10 cellular contexts compared by ENCODE assay signal in genomic region chr5:27241564-27242257, GRCh38.
DNase-seq lines count a peak whose midpoint lies in the region; ATAC-seq and TF ChIP-seq lines count a peak whose summit lies in the region.
"Had no signal": no experiment of that assay in that cellular context is flagged by ENCODE, and none has a peak within 500 bp of the region (broad histone marks: within the 10 kb centered on the region; RNA-seq: fewer than 3 reads in every experiment).

No MANE protein-coding gene starts in this region.

- no peaks in the 10 kb centered on the region; the same call in 1 of the 2 replicates for H3K9me2 ChIP-seq in PC-3 (replicated peaks; ENCODE audit: low read length)

- peak overlapping the region; percentile 67 for H3K27ac ChIP-seq in PC-3 (ENCODE audit: low read length)
- H3K27ac ChIP-seq in CD4-positive, alpha-beta T cell (ENCODE audit: low read depth, low read length), result no peak overlapping the region

- CTCF ChIA-PET in PC-3 (lab: Charles Lee), result no interaction called here
- CTCF ChIA-PET in CD4-positive, alpha-beta T cell (lab: Charles Lee), result no interaction called here

- H3K4me3 Mint-ChIP-seq in osteocyte (ENCODE audit: unreplicated experiment), result no peak overlapping the region
- H3K4me3 Mint-ChIP-seq in CD4-positive, alpha-beta T cell, result no peak overlapping the region

- in situ Hi-C loops in HAP-1 (cut with MboI; ENCODE audit: low sequenced_read_pairs), result no loop called here

- intact Hi-C loops in PC-3 (cut with micrococcal nuclease), result no loop called here
- intact Hi-C loops in CD4-positive, alpha-beta T cell (cut with DNase I, micrococcal nuclease), result no loop called here

- no peak overlapping the region for H2AFZ ChIP-seq in PC-3 (ENCODE audit: low read length)

- H3K36me3 ChIP-seq in HAP-1 (replicated peaks), result no peaks in the 10 kb centered on the region
- no peaks in the 10 kb centered on the region for H3K36me3 ChIP-seq in PC-3 (ENCODE audit: low read depth, low read length)

- H3K4me1 ChIP-seq in HAP-1 (peaks cover 14% of the 10 kb centered on the region), PC-3 (ENCODE audit: insufficient read depth, low read length) (peaks cover 17% of the 10 kb centered on the region)

- peak overlapping the region; percentile 77 for H3K27ac Mint-ChIP-seq in osteocyte (ENCODE audit: unreplicated experiment)
- H3K27ac Mint-ChIP-seq in CD4-positive, alpha-beta T cell, result no peak overlapping the region
- H3K27ac Mint-ChIP-seq: progenitor cell of endocrine pancreas had no signal

- H3K4me2 ChIP-seq in PC-3 (ENCODE audit: low read length), result peak overlapping the region; percentile 55

- no peaks in the 10 kb centered on the region for H4K20me1 ChIP-seq in PC-3 (ENCODE audit: low read length)

- peak; percentile 98 for ATAC-seq in PC-3
- ATAC-seq in CD4-positive, alpha-beta T cell (ENCODE audit: poor library complexity), result no peak
- no peak for ATAC-seq in HG03460 (IDR thresholded peaks at IDR 0.05; ENCODE audit: unreplicated experiment)
- no peak for ATAC-seq in GM18502 (IDR thresholded peaks at IDR 0.05; ENCODE audit: poor library complexity, unreplicated experiment)

- TF ChIP-seq CTCF in PC-3 (conservative IDR thresholded peaks at IDR 0.05; ENCODE audit: low read depth, low read length) (no peak; the same call in 1 of the 2 replicates), choroid plexus epithelial cell (conservative IDR thresholded peaks at IDR 0.05; ENCODE audit: low read depth, low read length) (peak; percentile 53), osteocyte (IDR thresholded peaks at IDR 0.05) (peak; percentile 48)
- TF ChIP-seq CTCF in CD4-positive, alpha-beta T cell (IDR thresholded peaks at IDR 0.05), result no peak

- H3F3A ChIP-seq in PC-3 (ENCODE audit: low read length, unreplicated experiment), result no peaks in the 10 kb centered on the region

- POLR2A ChIA-PET in PC-3 (lab: Charles Lee; ENCODE audit: unreplicated experiment), result no interaction called here
- POLR2A ChIA-PET in CD4-positive, alpha-beta T cell (lab: Charles Lee), result no interaction called here

- no peaks in the 10 kb centered on the region for H3K79me2 ChIP-seq in PC-3 (ENCODE audit: low read length)

- H3K9me3 Mint-ChIP-seq in osteocyte (ENCODE audit: unreplicated experiment), result peaks cover 15% of the 10 kb centered on the region
- peaks cover 9% of the 10 kb centered on the region for H3K9me3 Mint-ChIP-seq in CD4-positive, alpha-beta T cell

- H3K9ac ChIP-seq in PC-3 (ENCODE audit: low read length), result no peak overlapping the region

- H3K36me3 Mint-ChIP-seq in osteocyte (ENCODE audit: unreplicated experiment), result no peaks in the 10 kb centered on the region
- H3K36me3 Mint-ChIP-seq in CD4-positive, alpha-beta T cell (ENCODE audit: low read depth), result no peaks in the 10 kb centered on the region

- no peaks in the 10 kb centered on the region for H3K27me3 ChIP-seq in HAP-1 (ENCODE audit: low read depth)
- no peaks in the 10 kb centered on the region for H3K27me3 ChIP-seq in PC-3 (ENCODE audit: low read length)
- H3K27me3 ChIP-seq in CD4-positive, alpha-beta T cell (ENCODE audit: control insufficient read depth, insufficient read depth, low read length), result no peaks in the 10 kb centered on the region

- H3K9me3 ChIP-seq in HAP-1, result no peaks in the 10 kb centered on the region
- no peaks in the 10 kb centered on the region for H3K9me3 ChIP-seq in PC-3 (ENCODE audit: low read length)
- H3K9me3 ChIP-seq in CD4-positive, alpha-beta T cell (ENCODE audit: control insufficient read depth, low read length), result no peaks in the 10 kb centered on the region

- H3K4me3 ChIP-seq in HAP-1, result no peak overlapping the region
- H3K4me3 ChIP-seq in PC-3 (ENCODE audit: low read length), result 0 out of 2 replicates have a peak overlapping the region, but pooled peaks have one; percentile 11
- H3K4me3 ChIP-seq in choroid plexus epithelial cell (ENCODE audit: low read depth, low read length), result no peak overlapping the region

- no peaks in the 10 kb centered on the region for H3K27me3 Mint-ChIP-seq in osteocyte (ENCODE audit: unreplicated experiment)
- H3K27me3 Mint-ChIP-seq in CD4-positive, alpha-beta T cell, result no peaks in the 10 kb centered on the region
- H3K27me3 Mint-ChIP-seq: progenitor cell of endocrine pancreas had no signal

- no TSS peak for BruUV-seq in PC-3 (replicated peaks; lab: Mats Ljungman, UMichigan)

- H3K4me1 Mint-ChIP-seq in osteocyte (ENCODE audit: unreplicated experiment), result peaks cover 29% of the 10 kb centered on the region
- H3K4me1 Mint-ChIP-seq in CD4-positive, alpha-beta T cell (ENCODE audit: low read depth), result no peaks in the 10 kb centered on the region

- DNase-seq in HAP-1 (ENCODE audit: low spot score in 2 of 2) (peak; percentile 21 to 91), PC-3 (peak; percentile 92), choroid plexus epithelial cell (ENCODE audit: low read depth) (peak; percentile 98), osteocyte (ENCODE audit: extremely low spot score, unreplicated experiment) (no peak)
- no peak for DNase-seq in CD4-positive, alpha-beta T cell
- no peak for DNase-seq in stimulated activated CD4-positive, alpha-beta T cell treated with anti-CD3 and anti-CD28 coated beads, Interleukin-4, amount 100 ng/mL, for 24 hours
- DNase-seq: GDM1 had no signal

Comparison
In these comparisons a context has a peak if more than half of its experiments do, and no peak if none do; other contexts are left out.
1. DNase-seq: peak in HAP-1 (2 of 2), PC-3 (single experiment) and choroid plexus epithelial cell (single experiment); none in osteocyte (single experiment), CD4-positive, alpha-beta T cell (0 of 10) and stimulated activated CD4-positive, alpha-beta T cell treated with anti-CD3 and anti-CD28 coated beads, Interleukin-4, amount 100 ng/mL, for 24 hours (single experiment).
2. CTCF ChIP-seq: peak in choroid plexus epithelial cell (single experiment) and osteocyte (single experiment); none in PC-3 (single experiment) and CD4-positive, alpha-beta T cell (single experiment).